ENCODE assay signal across 1 cellular context in genomic region chr2:237931205-237931721, GRCh38.
TF ChIP-seq lines count a peak whose summit lies in the region.

No MANE protein-coding gene starts in this region.

TF ChIP-seq in SK-N-SH treated with all-trans-retinoic acid at 6 μM for 48 hours, 23 proteins besides CTCF, POLR2A, EP300 and RAD21 (continued from another document):
- TF ChIP-seq TOX (CRISPR knock-in tag; IDR thresholded peaks at IDR 0.05; ENCODE audit: borderline replicate concordance) (no peak), TSHZ2 (CRISPR knock-in tag; IDR thresholded peaks at IDR 0.05) (no peak), POU6F1 (CRISPR knock-in tag; IDR thresholded peaks at IDR 0.05; ENCODE audit: borderline replicate concordance, low read depth) (no peak), SNAI2 (CRISPR knock-in tag; IDR thresholded peaks at IDR 0.05) (no peak), ZFP30 (CRISPR knock-in tag; IDR thresholded peaks at IDR 0.05) (no peak), ZNF8 (CRISPR knock-in tag; IDR thresholded peaks at IDR 0.05) (no peak), ARNTL (CRISPR knock-in tag; IDR thresholded peaks at IDR 0.05; ENCODE audit: borderline replicate concordance, low read depth) (no peak), ZNF70 (CRISPR knock-in tag; IDR thresholded peaks at IDR 0.05) (no peak), OSR1 (CRISPR knock-in tag; IDR thresholded peaks at IDR 0.05) (no peak)
